8 cellular contexts compared by ENCODE assay signal in the genomic region with DNA sequence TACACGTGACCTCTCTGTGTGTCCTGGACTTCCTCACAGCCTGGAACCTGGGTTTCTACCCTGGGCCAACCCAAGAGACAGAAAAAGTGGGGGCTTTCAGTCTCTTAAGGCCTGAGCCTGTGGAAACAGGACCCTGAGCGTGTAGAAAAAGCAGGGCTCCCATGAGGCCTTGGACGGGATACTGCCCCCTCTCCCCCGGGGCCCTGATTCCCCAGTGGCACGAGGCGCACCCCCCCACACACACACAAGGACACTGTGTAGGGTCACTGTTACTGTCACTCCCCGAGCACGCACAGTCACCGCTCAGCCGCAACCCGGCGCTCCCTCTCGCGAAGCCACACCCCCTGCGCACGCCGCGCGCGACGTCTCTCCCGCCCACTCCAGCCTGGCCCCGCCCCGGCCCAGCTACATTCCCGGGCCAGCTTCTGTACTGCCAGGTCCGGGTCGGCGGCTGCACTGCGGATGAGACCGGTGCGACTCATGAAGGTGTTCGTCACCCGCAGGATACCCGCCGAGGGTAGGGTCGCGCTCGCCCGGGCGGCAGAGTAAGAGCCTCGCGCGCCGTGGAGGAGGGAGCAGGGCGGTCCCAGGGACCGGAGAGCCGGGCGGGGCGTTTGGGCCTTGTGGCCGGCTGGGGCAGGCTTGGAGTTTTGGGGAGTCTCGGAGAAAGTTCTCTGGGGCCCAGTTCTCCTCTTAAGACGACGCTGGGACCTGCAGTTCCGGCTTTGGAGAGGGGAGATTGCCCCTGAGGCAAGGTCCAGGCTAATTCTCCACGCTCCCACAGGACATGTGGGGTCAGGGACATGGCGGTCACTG. TPM values are rescaled to one million over a fixed set of nuclear protein-coding genes. Genes with fewer than 3 reads are reported as not detected.
DNase-seq lines count a peak whose midpoint lies in the region; ATAC-seq and TF ChIP-seq lines count a peak whose summit lies in the region.

A gene (plus strand): TSS at position 408 of the 816 bp plus-strand sequence. CDS start 55 bp downstream, at position 463.

- peak within 1 kb of the TSS; percentile 91 to 98 for H3K9ac ChIP-seq in mucosa of rectum (ENCODE audit: low read depth in 1 of 2, low read length in 2 of 2)

- no peaks in the 10 kb centered on the region for H3K27me3 ChIP-seq in mucosa of rectum (ENCODE audit: control insufficient read depth in 2 of 2, insufficient read depth in 2 of 2, low read length in 2 of 2)

- peaks cover 17% of the 10 kb centered on the region; the same call in 1 of the 2 replicates for H3K79me2 ChIP-seq in OCI-LY7 (ENCODE audit: insufficient read depth, low read depth, low read length)

- TF ChIP-seq CTCF in OCI-LY7 (conservative IDR thresholded peaks at IDR 0.05; ENCODE audit: low read length): no peak

- H3K36me3 ChIP-seq in OCI-LY7 (ENCODE audit: insufficient read depth, low read length): peaks cover 36% of the 10 kb centered on the region
- H3K36me3 ChIP-seq in mucosa of rectum (ENCODE audit: control insufficient read depth in 2 of 2, insufficient read depth in 2 of 2, low read length in 2 of 2): peaks cover 7 to 8% of the 10 kb centered on the region in 2 donors

- no peaks in the 10 kb centered on the region for H3K9me3 ChIP-seq in OCI-LY7 (ENCODE audit: low read length)
- no peaks in the 10 kb centered on the region for H3K9me3 ChIP-seq in mucosa of rectum (ENCODE audit: control insufficient read depth in 2 of 2, low read length in 2 of 2)

- DNase-seq in D341Med (ENCODE audit: low spot score): peak; percentile 93
- DNase-seq in HUDEP-2 (lab: John Stamatoyannopoulos, UW; ENCODE audit: unreplicated experiment in 76 of 76): peak in 75 of 76 experiments; percentile 26 to 91 (median 77)
- DNase-seq in OCI-LY7 (ENCODE audit: low spot score): peak; percentile 85
- DNase-seq in activated T-cell treated with anti-CD3 and anti-CD28 coated beads for 24 hours (ENCODE audit: low read depth): peak; percentile 88
- no peak for DNase-seq in epithelial cell of prostate (ENCODE audit: low read depth, low spot score)
- DNase-seq in stimulated activated CD8-positive, alpha-beta memory T cell treated with anti-CD3 and anti-CD28 coated beads, Interleukin-7, amount 100 ng/mL, for 1 hour (ENCODE audit: low read depth in 2 of 2): peak; percentile 72 to 77

- POLR2A ChIA-PET in OCI-LY7 (lab: Charles Lee): interaction anchor here (0.6 to 1.6 kb wide), 7 partner anchors 10 to 153 kb away, joined by 3 to 5 read pairs (median 3); no protein-coding TSS in a partner anchor

- no peaks in the 10 kb centered on the region for H3K9me2 ChIP-seq in OCI-LY7 (ENCODE audit: insufficient read depth, low read length)

- peak; percentile 96 for ATAC-seq in GM21390 (IDR thresholded peaks at IDR 0.05; ENCODE audit: unreplicated experiment)

- CTCF ChIA-PET in OCI-LY7 (lab: Charles Lee; ENCODE audit: unreplicated experiment): no interaction called here

- H3K4me3 ChIP-seq in OCI-LY7 (ENCODE audit: low read depth, low read length, poor library complexity, severe bottlenecking): peak within 1 kb of the TSS; percentile 82
- H3K4me3 ChIP-seq in mucosa of rectum (ENCODE audit: low read length in 2 of 2): peak within 1 kb of the TSS; percentile 79 to 92

- H3K4me2 ChIP-seq in OCI-LY7 (ENCODE audit: low read length): peak within 1 kb of the TSS; percentile 74

- H3K27ac ChIP-seq in OCI-LY7 (ENCODE audit: low read depth, low read length, poor library complexity, severe bottlenecking) (peak within 1 kb of the TSS; percentile 55), epithelial cell of prostate (peak within 1 kb of the TSS; percentile 54), mucosa of rectum (ENCODE audit: low read depth in 2 of 2, low read length in 2 of 2) (peak within 1 kb of the TSS; percentile 82)

- BruUV-seq in OCI-LY7 (replicated peaks; lab: Mats Ljungman, UMichigan): TSS peak; percentile 76

- peak within 1 kb of the TSS; percentile 59 for H2AFZ ChIP-seq in OCI-LY7 (ENCODE audit: low read length)

- no peaks in the 10 kb centered on the region for H4K20me1 ChIP-seq in OCI-LY7 (ENCODE audit: insufficient read depth, low read length)

- intact Hi-C loops in OCI-LY7 (cut with micrococcal nuclease; ENCODE audit: unreplicated experiment): loop anchor here (2.0 to 10.0 kb wide), 2 partner anchors 42 to 658 kb away; a partner anchor contains a TSS

- H3K4me1 ChIP-seq in OCI-LY7 (ENCODE audit: insufficient read depth, low read length, poor library complexity, severe bottlenecking) (peaks cover 55% of the 10 kb centered on the region), mucosa of rectum (ENCODE audit: control insufficient read depth in 2 of 2, insufficient read depth in 2 of 2, low read length in 2 of 2) (peaks cover 14 to 16% of the 10 kb centered on the region in 2 donors)

RNA-seq across cellular contexts. Expression of the gene that starts here (rescaled TPM):
- 135 and 148 TPM in 2 replicates for total RNA-seq in OCI-LY7 (2014; rRNA removed; shearing (Covaris generic))
- total RNA-seq in OCI-LY7 (2022): 105 and 106 TPM in 2 replicates
